In genomic region chr1:42958488-42959317, GRCh38 we compare ENCODE assay signal across 8 cellular contexts. TPM values are rescaled to one million over a fixed set of nuclear protein-coding genes. Genes with fewer than 3 reads are reported as not detected.
DNase-seq lines count a peak whose midpoint lies in the region; ATAC-seq, FAIRE-seq and TF ChIP-seq lines count a peak whose summit lies in the region.

SLC2A1 (minus strand) TSS chr1:42958868; CDS start chr1:42958651, 217 bp downstream.

- H3K9ac ChIP-seq in mammary epithelial cell (ENCODE audit: insufficient read depth, low read length) = peak within 1 kb of the TSS; percentile 88
- peak within 1 kb of the TSS; percentile 74 for H3K9ac ChIP-seq in smooth muscle cell (ENCODE audit: low read depth)

- intact Hi-C loops in mammary epithelial cell (cut with micrococcal nuclease) = loop anchor here (1.0 to 5.0 kb wide), 6 partner anchors 15 to 115 kb away; no protein-coding TSS in a partner anchor

- H3K27me3 ChIP-seq in mammary epithelial cell (ENCODE audit: insufficient read depth, low read length) (no peaks in the 10 kb centered on the region), smooth muscle cell (ENCODE audit: low read depth) (no peaks in the 10 kb centered on the region)

- H3K27ac ChIP-seq in A549 (peak within 1 kb of the TSS; percentile 87 to 88), VCaP (peak within 1 kb of the TSS; percentile 86), mammary epithelial cell (ENCODE audit: insufficient read depth, low read depth, low read length) (peak within 1 kb of the TSS; percentile 82), smooth muscle cell (ENCODE audit: low read depth) (peak within 1 kb of the TSS; percentile 70)

- POLR2A ChIA-PET in A549 (lab: Yijun Ruan, JAX) = interaction anchor here (0.6 to 1.0 kb wide), 3 partner anchors 9 to 114 kb away, joined by 3 to 8 read pairs (median 3); no protein-coding TSS in a partner anchor

- TSS peak; percentile 19 for BruUV-seq in mammary epithelial cell (replicated peaks; lab: Mats Ljungman, UMichigan)

- TF ChIP-seq EP300 in A549 (IDR thresholded peaks at IDR 0.05) = no peak

- H3K4me2 ChIP-seq in A549 (peak within 1 kb of the TSS; percentile 93), mammary epithelial cell (ENCODE audit: insufficient read depth, low read depth, low read length) (peak within 1 kb of the TSS; percentile 88), smooth muscle cell (peak within 1 kb of the TSS; percentile 91)

- no peak; a peak in 1 of 5 replicates for TF ChIP-seq RAD21 in A549 (conservative IDR thresholded peaks at IDR 0.05 in 1 of 2, IDR thresholded peaks at IDR 0.05 in 1 of 2)

- H3K9me3 ChIP-seq in A549 (no peaks in the 10 kb centered on the region), mammary epithelial cell (replicated peaks; ENCODE audit: insufficient read depth, low read length) (no peaks in the 10 kb centered on the region), smooth muscle cell (replicated peaks; ENCODE audit: low read depth) (no peaks in the 10 kb centered on the region)

- no peaks in the 10 kb centered on the region for H4K20me1 ChIP-seq in mammary epithelial cell (ENCODE audit: insufficient read depth, low read length)
- H4K20me1 ChIP-seq in smooth muscle cell (ENCODE audit: low read depth) = peaks cover 48% of the 10 kb centered on the region

- peak within 1 kb of the TSS; percentile 86 for H3K4me3 ChIP-seq in A549
- H3K4me3 ChIP-seq in mammary epithelial cell (replicated peaks in 1 of 3; ENCODE audit: insufficient read depth in 1 of 3, low read depth in 2 of 3, low read length in 3 of 3) = peak within 1 kb of the TSS; percentile 69 to 87 (median 83)
- H3K4me3 ChIP-seq in smooth muscle cell = peak within 1 kb of the TSS; percentile 90

- in situ Hi-C loops in mammary epithelial cell (cut with MboI; ENCODE audit: low sequenced_read_pairs in 2 of 2) = loop anchor here in 1 of 2 donors (5.0 kb wide), 1 partner anchor 109 kb away; no protein-coding TSS in a partner anchor

- H3K36me3 ChIP-seq in mammary epithelial cell (ENCODE audit: insufficient read depth, low read length) (peaks cover 8% of the 10 kb centered on the region), smooth muscle cell (ENCODE audit: low read depth) (no peaks in the 10 kb centered on the region)

- no peak for FAIRE-seq in A549 (lab: Jason Lieb, UNC)

- peaks cover 63% of the 10 kb centered on the region for H3K79me2 ChIP-seq in mammary epithelial cell (ENCODE audit: insufficient read depth, low read length)
- H3K79me2 ChIP-seq in smooth muscle cell (ENCODE audit: low read depth) = peaks cover 59% of the 10 kb centered on the region

- peak within 1 kb of the TSS; percentile 85 for H2AFZ ChIP-seq in mammary epithelial cell (ENCODE audit: low read depth, low read length)
- peak within 1 kb of the TSS; percentile 65 for H2AFZ ChIP-seq in smooth muscle cell (ENCODE audit: low read depth)

- TF ChIP-seq CTCF in A549 (IDR thresholded peaks at IDR 0.05) (no peak), VCaP (conservative IDR thresholded peaks at IDR 0.05) (no peak; the same call in 1 of the 2 replicates), mammary epithelial cell (conservative IDR thresholded peaks at IDR 0.05 in 1 of 2, IDR thresholded peaks at IDR 0.05 in 1 of 2; ENCODE audit: extremely low read depth in 1 of 2, insufficient read depth in 1 of 2, low read depth in 1 of 2, low read length in 2 of 2) (no peak), smooth muscle cell (IDR thresholded peaks at IDR 0.05; ENCODE audit: borderline replicate concordance, insufficient read depth, poor library complexity, severe bottlenecking) (no peak)

- CTCF ChIA-PET in A549 (lab: Yijun Ruan, JAX) = interaction anchor here (1.4 to 2.4 kb wide), 2 partner anchors 36 to 115 kb away, joined by 3 to 11 read pairs; no protein-coding TSS in a partner anchor
- CTCF ChIA-PET in mammary epithelial cell (lab: Charles Lee; ENCODE audit: low non-redundant PET) = interaction anchor here (0.6 kb wide), 1 partner anchor 27 kb away, joined by 3 read pairs; no protein-coding TSS in a partner anchor

- H3F3A ChIP-seq in smooth muscle cell (ENCODE audit: low read depth) = peaks cover 4% of the 10 kb centered on the region

- DNase-seq in A549 (ENCODE audit: low read depth in 1 of 2, low spot score in 1 of 2) (peak; percentile 76 to 93), NCI-H2171 (lab: John Stamatoyannopoulos, UW) (peak; percentile 93), mammary epithelial cell (peak; percentile 96), iPS-NIHi7 (ENCODE audit: extremely low spot score) (peak; percentile 96), smooth muscle cell (lab: John Stamatoyannopoulos, UW; ENCODE audit: unreplicated experiment) (peak; percentile 79)

- peaks cover 69% of the 10 kb centered on the region for H3K4me1 ChIP-seq in A549
- peaks cover 45% of the 10 kb centered on the region for H3K4me1 ChIP-seq in mammary epithelial cell (ENCODE audit: insufficient read depth, low read length)
- H3K4me1 ChIP-seq in smooth muscle cell (ENCODE audit: low read depth) = peaks cover 56% of the 10 kb centered on the region

- TF ChIP-seq POLR2A in A549 (IDR thresholded peaks at IDR 0.05; ENCODE audit: low read length) = peak; percentile 91

- ATAC-seq in A549 = peak; percentile 80 to 88
- ATAC-seq in GM18868 (IDR thresholded peaks at IDR 0.05; ENCODE audit: unreplicated experiment) = peak; percentile 82
- ATAC-seq in HG03103 (IDR thresholded peaks at IDR 0.05; ENCODE audit: low read depth, unreplicated experiment) = peak; percentile 70

- WGBS in A549 (ENCODE audit: missing lambda C conversion rate) = 1% methylated on average over 16 of the region's 87 CpGs
- WGBS in mammary epithelial cell (ENCODE audit: low coverage, missing lambda C conversion rate) = 2% methylated on average over 10 of the region's 87 CpGs
- under 1% methylated on average over 74 of the region's 87 CpGs for WGBS in smooth muscle cell (ENCODE audit: low lambda C conversion rate)

- dilution Hi-C loops in mammary epithelial cell (cut with HindIII; ENCODE audit: low sequenced_read_pairs) = no loop called here

TF ChIP-seq in A549, 52 proteins besides CTCF, POLR2A, EP300 and RAD21:
- TF ChIP-seq GATA3 (IDR thresholded peaks at IDR 0.05; ENCODE audit: borderline replicate concordance) (0 out of 2 replicates have a peak, but pooled peaks have one; percentile 16), MYC (IDR thresholded peaks at IDR 0.05; ENCODE audit: borderline replicate concordance, low read length) (0 out of 2 replicates have a peak, but pooled peaks have one; percentile 23), PBX3 (IDR thresholded peaks at IDR 0.05) (no peak), BCL3 (IDR thresholded peaks at IDR 0.05) (peak; percentile 58; the same call in 1 of the 3 replicates), KDM1A (IDR thresholded peaks at IDR 0.05; ENCODE audit: low read depth) (peak; percentile 73; the same call in 1 of the 2 replicates), JUN (IDR thresholded peaks at IDR 0.05) (peak; percentile 31 to 68; a peak in 3 of 5 replicates), ZSCAN20 (CRISPR knock-in tag; IDR thresholded peaks at IDR 0.05) (no peak), TP53 (CRISPR knock-in tag; IDR thresholded peaks at IDR 0.05) (no peak), ZC3H11A (IDR thresholded peaks at IDR 0.05) (no peak), PHF8 (IDR thresholded peaks at IDR 0.05; ENCODE audit: borderline replicate concordance, low read depth) (peak; percentile 60), ZFP36 (IDR thresholded peaks at IDR 0.05; ENCODE audit: borderline replicate concordance, partially characterized antibody) (peak; percentile 97)
TF ChIP-seq in A549: peak in this region for 7.

RNA-seq across cellular contexts. Expression of gene SLC2A1, which starts in this region (rescaled TPM):
- 106 and 107 TPM in 2 replicates for polyA plus RNA-seq in A549 (2011; rRNA removed)
- 118 and 141 TPM in 2 replicates for polyA plus RNA-seq in A549 (2012; cell fraction: cytosol; rRNA removed)
- 397 and 557 TPM in 2 replicates for polyA plus RNA-seq in A549 (2012; cell fraction: nucleus; rRNA removed)
- polyA plus RNA-seq in A549 (2017; fragmentation: RNase III; extraction: RNeasy Plus Mini Kit Qiagen cat#74134 plus additional on column Dnase treatment) = 103 to 137 TPM (median 124 TPM) in 3 replicates
- 122 and 160 TPM in 2 replicates for polyA minus RNA-seq in A549 (2011; rRNA and poly(A)+ RNA removed)
- 100 to 1,000 TPM; 471 to 738 TPM for total RNA-seq in mammary epithelial cell
- polyA plus RNA-seq in mammary epithelial cell = 404 TPM
- polyA minus RNA-seq in mammary epithelial cell = 456 TPM
- total RNA-seq in smooth muscle cell = 749 and 1,091 TPM in 2 replicates
- 275 and 842 TPM in 2 replicates for polyA plus RNA-seq in smooth muscle cell

Comparison
In these comparisons a context has a peak if more than half of its experiments do, and no peak if none do; other contexts are left out.
1. Peak in every context shown above with its lines: DNase-seq, ATAC-seq, H3K4me3 ChIP-seq and H3K27ac ChIP-seq.